In the genomic region with DNA sequence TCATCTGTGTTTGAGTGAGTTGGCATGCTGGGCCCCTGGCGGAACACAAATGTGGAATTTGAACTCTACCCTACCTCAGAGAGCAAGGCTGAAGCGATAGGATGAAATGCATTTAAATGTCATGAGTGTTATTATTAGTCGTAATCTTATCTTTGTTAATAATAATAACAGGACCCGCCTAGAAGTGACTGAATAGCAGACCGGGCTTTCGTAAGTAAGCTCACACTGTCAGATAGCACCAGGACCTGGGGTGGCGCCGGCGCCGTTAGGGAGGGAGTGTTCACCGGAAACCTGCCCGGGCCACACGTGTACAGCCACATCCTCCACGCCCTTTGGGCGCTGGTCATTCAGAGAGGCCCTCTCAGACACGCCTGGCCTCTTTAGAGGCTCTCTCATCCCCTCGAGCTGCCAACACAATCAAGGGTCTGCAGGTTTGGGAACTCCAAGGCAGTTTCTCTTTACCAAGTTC, we compare ENCODE assay signal across 8 cellular contexts.
A peak's percentile ranks its signal among the peaks of the same experiment; 100 is the strongest.
DNase-seq lines count a peak whose midpoint lies in the region; ATAC-seq and FAIRE-seq lines count a peak whose summit lies in the region.

No MANE protein-coding gene starts in this region.

- H3K4me3 ChIP-seq in small intestine (ENCODE audit: low read depth in 1 of 2, low read length in 2 of 2): peak overlapping the region in 1 of 2 donors; percentile 8

- WGBS in small intestine, 3 donors: 5 to 20% (median 7%) methylated on average over 14 to 17 of the region's 17 CpGs

- DNase-seq in NK-92 treated with Interleukin-12 subunit alpha and Interleukin-12 subunit beta, amount 100 ng/mL, for 24 hours (lab: John Stamatoyannopoulos, UW): peak; percentile 48
- DNase-seq in NK-92 (lab: John Stamatoyannopoulos, UW; ENCODE audit: unreplicated experiment) (no peak), fibroblast of gingiva (ENCODE audit: low read depth) (peak; percentile 41), small intestine (peak; percentile 98), cerebellar nuclear complex (lab: John Stamatoyannopoulos, UW) (no peak), NCI-H2196 treated with DMSO at 0.1 percent for 48 hours (lab: John Stamatoyannopoulos, UW; ENCODE audit: unreplicated experiment) (no peak)
- peak; percentile 42 for DNase-seq in activated CD8-positive, alpha-beta memory T cell treated with anti-CD3 and anti-CD28 coated beads, Interleukin-2, amount 50 U/mL, for 4 hours

- H3K4me1 ChIP-seq in small intestine (ENCODE audit: control insufficient read depth in 2 of 2, insufficient read depth in 1 of 2, low read depth in 1 of 2, low read length in 1 of 2): peaks cover 26 to 30% of the 10 kb centered on the region in 2 donors

- H3K36me3 ChIP-seq in small intestine (ENCODE audit: control insufficient read depth in 2 of 2, insufficient read depth in 2 of 2, low read length in 2 of 2): no peaks in the 10 kb centered on the region

- no peak for FAIRE-seq in small intestine (lab: Jason Lieb, UNC)

- peak overlapping the region; percentile 91 to 95 for H3K27ac ChIP-seq in small intestine (ENCODE audit: low read depth in 1 of 2, low read length in 1 of 2)

- ATAC-seq in HG03565 (IDR thresholded peaks at IDR 0.05; ENCODE audit: unreplicated experiment): peak; percentile 63

- H3K27me3 ChIP-seq in small intestine (ENCODE audit: control insufficient read depth in 2 of 2, insufficient read depth in 2 of 2, low read length in 2 of 2): no peaks in the 10 kb centered on the region

- no peaks in the 10 kb centered on the region for H3K9me3 ChIP-seq in small intestine (ENCODE audit: control insufficient read depth, low read depth)

Comparison
In these comparisons a context has a peak if more than half of its experiments do, and no peak if none do; other contexts are left out.
1. DNase-seq: peak in NK-92 treated with Interleukin-12 subunit alpha and Interleukin-12 subunit beta, amount 100 ng/mL, for 24 hours (single experiment), activated CD8-positive, alpha-beta memory T cell treated with anti-CD3 and anti-CD28 coated beads, Interleukin-2, amount 50 U/mL, for 4 hours (single experiment), fibroblast of gingiva (single experiment) and small intestine (single experiment); none in NK-92 (single experiment), cerebellar nuclear complex (0 of 2) and NCI-H2196 treated with DMSO at 0.1 percent for 48 hours (single experiment).